3 cellular contexts compared by ENCODE assay signal in the genomic region with DNA sequence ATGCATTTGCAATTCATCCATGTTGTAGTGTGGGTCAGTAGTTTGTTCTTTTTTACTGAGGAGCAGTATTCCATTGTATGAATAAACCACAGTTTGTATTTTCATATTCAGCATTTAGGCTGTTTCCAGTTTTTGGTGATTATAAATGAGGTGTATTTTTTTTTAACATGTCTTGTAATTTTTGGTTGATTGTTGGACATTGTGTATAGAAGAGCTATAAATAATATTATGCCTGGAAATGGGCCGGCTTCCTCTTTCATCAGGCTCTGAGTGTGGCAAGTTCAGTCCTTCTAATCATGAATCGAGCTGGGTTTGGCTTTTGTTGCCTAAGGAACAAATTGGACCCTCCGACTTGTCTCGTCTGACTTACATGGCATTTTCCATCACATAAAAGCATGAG.
"Had no signal": no experiment of that assay in that cellular context is flagged by ENCODE, and none has a peak within 500 bp of the region (broad histone marks: within the 10 kb centered on the region; RNA-seq: fewer than 3 reads in every experiment).

No MANE protein-coding gene starts in this region.

- DNase-seq: GDM1, GF-D8 had no signal

- H3K4me3 ChIP-seq: GM12878 had no signal
